In genomic region chr2:97008376-97008775, GRCh38 we compare ENCODE assay signal across 9 cellular contexts. TPM values are rescaled to one million over a fixed set of nuclear protein-coding genes. Genes with fewer than 3 reads are reported as not detected.
"Had no signal": no experiment of that assay in that cellular context is flagged by ENCODE, and none has a peak within 500 bp of the region (broad histone marks: within the 10 kb centered on the region; RNA-seq: fewer than 3 reads in every experiment).

No MANE protein-coding gene starts in this region.

RNA-seq across cellular contexts. Expression of gene FAM178B, which starts 22.0 kb away (rescaled TPM):
- total RNA-seq: natural killer cell treated with Interleukin-12 subunit alpha and Interleukin-12 subunit beta and Interleukin-15 and Interleukin-18, amount 100 ng/mL, for 72 hours; osteocyte; pancreas; progenitor cell of endocrine pancreas; psoas muscle; renal cortical epithelial cell; stomach; transverse colon; urinary bladder had no signal
